In genomic region chr22:23911318-23911980, GRCh38 we compare ENCODE assay signal across 16 cellular contexts. TPM values are rescaled to one million over a fixed set of nuclear protein-coding genes. Genes with fewer than 3 reads are reported as not detected.
"Had no signal": no experiment of that assay in that cellular context is flagged by ENCODE, and none has a peak within 500 bp of the region (broad histone marks: within the 10 kb centered on the region; RNA-seq: fewer than 3 reads in every experiment).

No MANE protein-coding gene starts in this region.

- ATAC-seq: activated CD4-positive, CD25-positive, alpha-beta regulatory T cell treated with anti-CD3 and anti-CD28 coated beads, Interleukin-2, amount 50 U/mL, for 24 hours; body of pancreas; left ventricle myocardium superior; mucosa of descending colon; natural killer cell; stimulated activated naive B cell treated with anti-CD40 and anti-IgM and Interleukin-4, amounts not matched to agents 10 μg/mL and 1 μg/mL and 100 μg/mL, for 72 hours had no signal

- H3K27ac Mint-ChIP-seq: activated CD4-positive, alpha-beta T cell treated with anti-CD3 and anti-CD28 coated beads, Interleukin-2, amount 10 ng/mL, durations not matched to agents 7 days and 5 days; stimulated activated naive B cell treated with anti-CD40 and anti-IgM and Interleukin-4, amounts not matched to agents 10 μg/mL and 1 μg/mL and 100 μg/mL, for 72 hours had no signal

- H3K4me3 ChIP-seq: body of pancreas, mucosa of descending colon, sigmoid colon, thoracic aorta, upper lobe of left lung had no signal

- H3K4me3 Mint-ChIP-seq: activated CD4-positive, alpha-beta T cell treated with anti-CD3 and anti-CD28 coated beads, Interleukin-2, amount 10 ng/mL, durations not matched to agents 7 days and 5 days; natural killer cell; stimulated activated naive B cell treated with anti-CD40 and anti-IgM and Interleukin-4, amounts not matched to agents 10 μg/mL and 1 μg/mL and 100 μg/mL, for 72 hours had no signal

- H3K27me3 Mint-ChIP-seq: activated CD4-positive, alpha-beta T cell treated with anti-CD3 and anti-CD28 coated beads, Interleukin-2, amount 10 ng/mL, durations not matched to agents 7 days and 5 days; stimulated activated naive B cell treated with anti-CD40 and anti-IgM and Interleukin-4, amounts not matched to agents 10 μg/mL and 1 μg/mL and 100 μg/mL, for 72 hours had no signal

- H3K36me3 ChIP-seq: sigmoid colon, thoracic aorta, upper lobe of left lung had no signal

- H3K9me3 Mint-ChIP-seq: activated CD4-positive, alpha-beta T cell treated with anti-CD3 and anti-CD28 coated beads, Interleukin-2, amount 10 ng/mL, durations not matched to agents 7 days and 5 days; natural killer cell; stimulated activated naive B cell treated with anti-CD40 and anti-IgM and Interleukin-4, amounts not matched to agents 10 μg/mL and 1 μg/mL and 100 μg/mL, for 72 hours had no signal

- H3K27ac ChIP-seq: body of pancreas, sigmoid colon, thoracic aorta, upper lobe of left lung had no signal

- H3K9me3 ChIP-seq: body of pancreas, mucosa of descending colon, sigmoid colon, thoracic aorta, upper lobe of left lung had no signal

- H3K27me3 ChIP-seq: body of pancreas, sigmoid colon, upper lobe of left lung had no signal

- DNase-seq: activated CD4-positive, alpha-beta T cell treated with anti-CD3 and anti-CD28 coated beads, Interleukin-2, amount 10 ng/mL, durations not matched to agents 7 days and 5 days; activated naive CD4-positive, alpha-beta T cell; erythroblast; kidney glomerular epithelial cell; left ventricle myocardium superior; mucosa of descending colon; natural killer cell; nucleus accumbens; sigmoid colon; stimulated activated naive B cell treated with anti-CD40 and anti-IgM and Interleukin-4, amounts not matched to agents 10 μg/mL and 1 μg/mL and 100 μg/mL, for 72 hours; T1000; upper lobe of left lung had no signal

- H3K36me3 Mint-ChIP-seq: natural killer cell had no signal

RNA-seq across cellular contexts. Expression of gene GSTT2B, which starts 49.5 kb away (rescaled TPM):
- total RNA-seq: activated CD4-positive, alpha-beta T cell treated with anti-CD3 and anti-CD28 coated beads, Interleukin-2, amount 10 ng/mL, durations not matched to agents 7 days and 5 days; activated CD8-positive, alpha-beta memory T cell treated with anti-CD3 and anti-CD28 coated beads for 36 hours; natural killer cell had no signal

RNA-seq across cellular contexts. Expression of gene DDTL, which starts 55.2 kb away (rescaled TPM):
- total RNA-seq: activated CD8-positive, alpha-beta memory T cell treated with anti-CD3 and anti-CD28 coated beads for 36 hours had no signal
